In genomic region chr20:45156728-45157127, GRCh38 we compare ENCODE assay signal across 18 cellular contexts.
"Had no signal": no experiment of that assay in that cellular context is flagged by ENCODE, and none has a peak within 500 bp of the region (broad histone marks: within the 10 kb centered on the region; RNA-seq: fewer than 3 reads in every experiment).

No MANE protein-coding gene starts in this region.

- ATAC-seq: esophagus mucosa; heart left ventricle; left colon; left ventricle myocardium superior; psoas muscle; right lobe of liver; stimulated activated memory B cell treated with anti-CD40 and anti-IgM and Interleukin-4, amounts not matched to agents 10 μg/mL and 1 μg/mL and 100 μg/mL, for 72 hours had no signal

- DNase-seq: effector CD8-positive, alpha-beta T cell; heart left ventricle; hippocampal formation; left colon; left ventricle myocardium superior; mesenchymal stem cell; midbrain; psoas muscle; retina; right lobe of liver; spleen; stimulated activated CD4-positive, alpha-beta T cell treated with anti-CD3 and anti-CD28 coated beads, Interleukin-15, amount 100 ng/mL, for 24 hours; stimulated activated CD4-positive, alpha-beta T cell treated with anti-CD3 and anti-CD28 coated beads, Interleukin-1b, Interleukin-23, amount 100 ng/mL, for 48 hours; stimulated activated CD4-positive, alpha-beta T cell treated with anti-CD3 and anti-CD28 coated beads, Interleukin-4, amount 100 ng/mL, for 24 hours; tibial artery; upper lobe of left lung had no signal
